8 cellular contexts compared by ENCODE assay signal in the genomic region with DNA sequence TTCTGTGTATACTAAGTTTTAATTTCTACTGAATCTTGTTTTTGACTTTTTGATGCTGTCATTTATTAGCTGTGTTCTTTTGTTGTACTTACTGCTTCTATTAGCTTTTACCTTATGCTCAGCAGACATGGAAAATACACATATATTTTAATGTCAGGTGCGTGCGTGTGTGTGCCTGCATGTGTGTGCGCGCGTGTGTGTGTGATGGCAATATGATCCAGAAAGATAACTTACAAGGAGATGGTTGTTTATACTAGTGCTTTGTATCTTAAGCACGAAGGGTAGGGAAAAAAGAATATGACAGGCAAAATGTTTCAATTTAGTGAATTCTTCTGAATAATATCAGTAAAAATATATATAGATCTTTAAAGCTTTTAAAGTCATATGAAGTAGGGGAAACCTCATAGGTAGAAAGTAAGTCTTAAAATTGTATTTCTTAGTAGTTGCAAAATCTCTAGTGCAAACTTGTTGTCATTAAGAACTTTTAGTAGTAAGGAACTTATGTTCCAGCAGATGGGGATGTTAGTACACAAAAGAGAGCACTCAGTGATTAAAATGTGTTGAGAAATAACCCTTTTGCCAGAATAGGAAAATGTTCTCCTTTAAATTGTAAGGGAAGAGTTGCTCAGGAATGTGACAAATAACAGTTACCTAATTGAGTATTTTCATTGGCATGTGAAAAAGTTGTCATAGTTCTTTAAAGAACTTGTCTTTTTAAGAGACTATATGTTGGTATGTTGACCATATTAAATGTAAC. TPM values are rescaled to one million over a fixed set of nuclear protein-coding genes. Genes with fewer than 3 reads are reported as not detected.
A peak's percentile ranks its signal among the peaks of the same experiment; 100 is the strongest.
DNase-seq lines count a peak whose midpoint lies in the region; ATAC-seq and TF ChIP-seq lines count a peak whose summit lies in the region.

No MANE protein-coding gene starts in this region.

- no peak for ATAC-seq in GM21717 (IDR thresholded peaks at IDR 0.05; ENCODE audit: unreplicated experiment)
- no peak for ATAC-seq in HG02642 (IDR thresholded peaks at IDR 0.05; ENCODE audit: poor library complexity, unreplicated experiment)
- no peak for ATAC-seq in HG03095 (IDR thresholded peaks at IDR 0.05; ENCODE audit: unreplicated experiment)

- H3K4me1 Mint-ChIP-seq in nephron, result peaks cover 79% of the 10 kb centered on the region

- peak; percentile 32 for DNase-seq in GDM1 (lab: John Stamatoyannopoulos, UW)
- peak; percentile 42 for DNase-seq in NCI-H146 treated with DMSO at 0.1 percent for 48 hours (lab: John Stamatoyannopoulos, UW; ENCODE audit: unreplicated experiment)
- peak; percentile 65 to 70 for DNase-seq in dermis microvascular lymphatic vessel endothelial cell (ENCODE audit: low read depth in 2 of 2)
- no peak for DNase-seq in putamen (ENCODE audit: low spot score)

- no peaks in the 10 kb centered on the region for H3K9me3 Mint-ChIP-seq in nephron

- peak; percentile 50 to 56 (median 55) for TF ChIP-seq CTCF in nephron (IDR thresholded peaks at IDR 0.05; ENCODE audit: unreplicated experiment in 3 of 3)

- no peaks in the 10 kb centered on the region for H3K36me3 Mint-ChIP-seq in nephron (ENCODE audit: low read depth)

- no peak overlapping the region for H3K27ac Mint-ChIP-seq in nephron

- no peaks in the 10 kb centered on the region for H3K27me3 Mint-ChIP-seq in nephron (ENCODE audit: low read depth)

- H3K4me3 Mint-ChIP-seq in nephron, result peak overlapping the region in 2 of 3 experiments; percentile 22 to 41

RNA-seq across cellular contexts. Expression of gene QKI, which starts 13.2 kb away (rescaled TPM):
- total RNA-seq in dermis microvascular lymphatic vessel endothelial cell, result 156 and 218 TPM in 2 replicates
